In the genomic region with DNA sequence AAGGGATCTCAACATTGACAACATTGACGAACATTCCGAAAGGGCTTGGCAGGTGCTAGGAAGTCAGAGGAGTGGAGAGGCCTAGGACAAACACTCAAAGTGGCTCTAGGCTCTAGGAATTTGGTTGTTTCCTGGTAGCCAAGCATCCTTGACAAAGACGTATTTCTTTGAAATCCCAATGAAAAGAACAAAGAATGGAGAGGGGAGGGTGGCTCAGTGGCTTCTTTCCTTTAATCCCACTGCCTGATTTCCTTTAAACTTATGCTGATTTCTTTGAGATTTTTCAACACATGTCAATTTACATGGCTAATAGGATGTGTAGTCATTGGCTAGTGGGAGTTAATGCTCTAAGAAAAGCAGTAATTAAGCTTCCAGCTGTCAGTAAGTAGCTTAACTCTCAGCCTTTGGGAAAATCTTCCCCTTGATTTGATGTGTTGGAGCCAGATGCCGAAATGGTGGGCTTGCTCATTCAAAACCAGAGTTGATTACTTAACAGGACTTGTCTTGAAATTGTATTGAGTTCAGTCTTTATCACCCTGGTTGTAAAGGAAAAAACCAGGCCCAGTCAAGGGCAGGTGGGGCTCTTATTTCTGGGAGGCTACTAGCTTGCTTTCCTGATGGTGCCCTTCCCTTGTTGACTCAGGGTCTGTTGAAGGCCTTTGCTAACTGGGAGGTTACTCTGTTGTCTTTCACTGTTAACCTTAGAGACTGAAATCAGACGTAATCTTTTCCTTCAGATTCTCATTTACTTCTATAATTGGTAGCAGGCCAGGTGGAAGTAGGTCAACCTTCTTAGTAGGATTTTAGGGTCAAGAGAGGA, we compare ENCODE assay signal across 1 cellular context.
TF ChIP-seq lines count a peak whose summit lies in the region.

No MANE protein-coding gene starts in this region.

TF ChIP-seq in WTC11, 78 proteins besides CTCF, POLR2A, EP300 and RAD21 (continued from another document):
- TF ChIP-seq, protein P1, sequence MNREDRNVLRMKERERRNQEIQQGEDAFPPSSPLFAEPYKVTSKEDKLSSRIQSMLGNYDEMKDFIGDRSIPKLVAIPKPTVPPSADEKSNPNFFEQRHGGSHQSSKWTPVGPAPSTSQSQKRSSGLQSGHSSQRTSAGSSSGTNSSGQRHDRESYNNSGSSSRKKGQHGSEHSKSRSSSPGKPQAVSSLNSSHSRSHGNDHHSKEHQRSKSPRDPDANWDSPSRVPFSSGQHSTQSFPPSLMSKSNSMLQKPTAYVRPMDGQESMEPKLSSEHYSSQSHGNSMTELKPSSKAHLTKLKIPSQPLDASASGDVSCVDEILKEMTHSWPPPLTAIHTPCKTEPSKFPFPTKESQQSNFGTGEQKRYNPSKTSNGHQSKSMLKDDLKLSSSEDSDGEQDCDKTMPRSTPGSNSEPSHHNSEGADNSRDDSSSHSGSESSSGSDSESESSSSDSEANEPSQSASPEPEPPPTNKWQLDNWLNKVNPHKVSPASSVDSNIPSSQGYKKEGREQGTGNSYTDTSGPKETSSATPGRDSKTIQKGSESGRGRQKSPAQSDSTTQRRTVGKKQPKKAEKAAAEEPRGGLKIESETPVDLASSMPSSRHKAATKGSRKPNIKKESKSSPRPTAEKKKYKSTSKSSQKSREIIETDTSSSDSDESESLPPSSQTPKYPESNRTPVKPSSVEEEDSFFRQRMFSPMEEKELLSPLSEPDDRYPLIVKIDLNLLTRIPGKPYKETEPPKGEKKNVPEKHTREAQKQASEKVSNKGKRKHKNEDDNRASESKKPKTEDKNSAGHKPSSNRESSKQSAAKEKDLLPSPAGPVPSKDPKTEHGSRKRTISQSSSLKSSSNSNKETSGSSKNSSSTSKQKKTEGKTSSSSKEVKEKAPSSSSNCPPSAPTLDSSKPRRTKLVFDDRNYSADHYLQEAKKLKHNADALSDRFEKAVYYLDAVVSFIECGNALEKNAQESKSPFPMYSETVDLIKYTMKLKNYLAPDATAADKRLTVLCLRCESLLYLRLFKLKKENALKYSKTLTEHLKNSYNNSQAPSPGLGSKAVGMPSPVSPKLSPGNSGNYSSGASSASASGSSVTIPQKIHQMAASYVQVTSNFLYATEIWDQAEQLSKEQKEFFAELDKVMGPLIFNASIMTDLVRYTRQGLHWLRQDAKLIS (CRISPR knock-in tag; IDR thresholded peaks at IDR 0.05; ENCODE audit: borderline replicate concordance): no peak
- TF ChIP-seq ELF4 (CRISPR knock-in tag; IDR thresholded peaks at IDR 0.05; ENCODE audit: low read depth): no peak
- TF ChIP-seq JAZF1 (CRISPR knock-in tag; IDR thresholded peaks at IDR 0.05): no peak
- TF ChIP-seq, protein P2, sequence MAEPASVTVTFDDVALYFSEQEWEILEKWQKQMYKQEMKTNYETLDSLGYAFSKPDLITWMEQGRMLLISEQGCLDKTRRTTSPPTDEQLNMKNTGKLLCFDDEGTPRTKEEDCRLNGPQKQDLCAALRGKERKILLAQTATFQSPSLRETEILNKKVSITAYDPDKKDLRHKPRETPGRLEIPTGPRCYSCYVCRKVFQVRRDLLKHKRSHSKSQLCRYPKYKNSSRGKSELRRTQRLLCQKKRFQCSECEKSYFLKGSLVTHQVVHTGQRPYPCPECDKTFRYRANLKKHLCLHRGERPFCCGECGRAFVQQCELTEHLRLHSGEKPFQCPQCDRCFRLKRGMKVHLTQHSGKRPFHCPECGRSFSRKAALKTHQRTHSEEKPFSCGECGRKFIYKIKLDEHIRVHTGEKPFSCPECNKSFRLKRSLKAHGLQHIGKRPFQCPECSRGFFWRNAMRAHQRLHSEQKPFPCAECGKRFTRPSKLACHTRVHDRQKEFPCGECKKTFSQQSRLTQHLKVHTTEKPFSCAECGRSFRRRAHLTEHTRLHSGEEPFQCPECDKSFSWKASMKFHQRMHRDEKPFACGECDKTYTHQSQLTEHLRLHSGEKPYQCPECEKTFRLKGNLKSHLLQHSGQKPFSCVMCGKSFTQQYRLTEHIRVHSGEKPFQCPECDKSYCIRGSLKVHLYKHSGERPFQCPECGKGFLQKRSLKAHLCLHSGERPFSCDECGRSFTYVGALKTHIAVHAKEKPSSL (CRISPR knock-in tag; conservative IDR thresholded peaks at IDR 0.05): no peak
- TF ChIP-seq, protein P3, sequence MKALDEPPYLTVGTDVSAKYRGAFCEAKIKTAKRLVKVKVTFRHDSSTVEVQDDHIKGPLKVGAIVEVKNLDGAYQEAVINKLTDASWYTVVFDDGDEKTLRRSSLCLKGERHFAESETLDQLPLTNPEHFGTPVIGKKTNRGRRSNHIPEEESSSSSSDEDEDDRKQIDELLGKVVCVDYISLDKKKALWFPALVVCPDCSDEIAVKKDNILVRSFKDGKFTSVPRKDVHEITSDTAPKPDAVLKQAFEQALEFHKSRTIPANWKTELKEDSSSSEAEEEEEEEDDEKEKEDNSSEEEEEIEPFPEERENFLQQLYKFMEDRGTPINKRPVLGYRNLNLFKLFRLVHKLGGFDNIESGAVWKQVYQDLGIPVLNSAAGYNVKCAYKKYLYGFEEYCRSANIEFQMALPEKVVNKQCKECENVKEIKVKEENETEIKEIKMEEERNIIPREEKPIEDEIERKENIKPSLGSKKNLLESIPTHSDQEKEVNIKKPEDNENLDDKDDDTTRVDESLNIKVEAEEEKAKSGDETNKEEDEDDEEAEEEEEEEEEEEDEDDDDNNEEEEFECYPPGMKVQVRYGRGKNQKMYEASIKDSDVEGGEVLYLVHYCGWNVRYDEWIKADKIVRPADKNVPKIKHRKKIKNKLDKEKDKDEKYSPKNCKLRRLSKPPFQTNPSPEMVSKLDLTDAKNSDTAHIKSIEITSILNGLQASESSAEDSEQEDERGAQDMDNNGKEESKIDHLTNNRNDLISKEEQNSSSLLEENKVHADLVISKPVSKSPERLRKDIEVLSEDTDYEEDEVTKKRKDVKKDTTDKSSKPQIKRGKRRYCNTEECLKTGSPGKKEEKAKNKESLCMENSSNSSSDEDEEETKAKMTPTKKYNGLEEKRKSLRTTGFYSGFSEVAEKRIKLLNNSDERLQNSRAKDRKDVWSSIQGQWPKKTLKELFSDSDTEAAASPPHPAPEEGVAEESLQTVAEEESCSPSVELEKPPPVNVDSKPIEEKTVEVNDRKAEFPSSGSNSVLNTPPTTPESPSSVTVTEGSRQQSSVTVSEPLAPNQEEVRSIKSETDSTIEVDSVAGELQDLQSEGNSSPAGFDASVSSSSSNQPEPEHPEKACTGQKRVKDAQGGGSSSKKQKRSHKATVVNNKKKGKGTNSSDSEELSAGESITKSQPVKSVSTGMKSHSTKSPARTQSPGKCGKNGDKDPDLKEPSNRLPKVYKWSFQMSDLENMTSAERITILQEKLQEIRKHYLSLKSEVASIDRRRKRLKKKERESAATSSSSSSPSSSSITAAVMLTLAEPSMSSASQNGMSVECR (CRISPR knock-in tag; IDR thresholded peaks at IDR 0.05; ENCODE audit: borderline replicate concordance): no peak
- no peak for TF ChIP-seq NR1H2 (CRISPR knock-in tag; IDR thresholded peaks at IDR 0.05)
- no peak for TF ChIP-seq FOXJ3 (CRISPR knock-in tag; IDR thresholded peaks at IDR 0.05; ENCODE audit: borderline replicate concordance)
